ENCODE assay signal across 19 cellular contexts in genomic region chr18:70245941-70246537, GRCh38. TPM values are rescaled to one million over a fixed set of nuclear protein-coding genes. Genes with fewer than 3 reads are reported as not detected.
DNase-seq lines count a peak whose midpoint lies in the region; ATAC-seq lines count a peak whose summit lies in the region.
"Had no signal": no experiment of that assay in that cellular context is flagged by ENCODE, and none has a peak within 500 bp of the region (broad histone marks: within the 10 kb centered on the region; RNA-seq: fewer than 3 reads in every experiment).

No MANE protein-coding gene starts in this region.

- no peak overlapping the region for H4K8ac ChIP-seq in neuronal stem cell (ENCODE audit: low read depth, low read length)

- no peak overlapping the region for H3K14ac ChIP-seq in neuronal stem cell (ENCODE audit: low read length)

- no peak overlapping the region for H3K4me2 ChIP-seq in neuronal stem cell (ENCODE audit: insufficient read depth, low read length, poor library complexity, severe bottlenecking)

- H3K4me1 ChIP-seq in neuronal stem cell (ENCODE audit: control insufficient read depth in 2 of 2, insufficient read depth in 1 of 2, low read depth in 1 of 2, low read length in 2 of 2), result peaks cover 0 to 2% of the 10 kb centered on the region in 2 donors

- H3K23ac ChIP-seq in neuronal stem cell (ENCODE audit: low read depth, low read length, poor library complexity), result no peak overlapping the region

- no peak overlapping the region for H3K27ac ChIP-seq in neuronal stem cell (replicated peaks; ENCODE audit: low read length)
- H3K27ac ChIP-seq: gastroesophageal sphincter had no signal

- no peak overlapping the region for H2BK120ac ChIP-seq in neuronal stem cell (ENCODE audit: low read depth, low read length)

- H2AFZ ChIP-seq in neuronal stem cell (ENCODE audit: low read length), result peak overlapping the region; percentile 81

- H3K4ac ChIP-seq in neuronal stem cell (ENCODE audit: low read length), result no peak overlapping the region

- no CpG with 5 or more reads among the region's 5 CpGs for WGBS in neuronal stem cell (ENCODE audit: extremely low coverage in 2 of 2, insufficient read length in 2 of 2, insufficient replicate concordance in 1 of 2), 2 donors

- DNase-seq in Ammon's horn (ENCODE audit: low spot score) (peak; percentile 46), NCI-H82 treated with DMSO at 0.1 percent for 48 hours (lab: John Stamatoyannopoulos, UW; ENCODE audit: unreplicated experiment) (peak; percentile 8), dermis blood vessel endothelial cell (peak; percentile 26), neuronal stem cell (ENCODE audit: low spot score) (no peak), NCI-H2196 treated with DMSO at 0.1 percent for 48 hours (lab: John Stamatoyannopoulos, UW; ENCODE audit: unreplicated experiment) (no peak), DMS79 (lab: John Stamatoyannopoulos, UW) (no peak)
- DNase-seq in activated CD4-positive, alpha-beta T cell treated with anti-CD3 and anti-CD28 coated beads for 1 hour, result no peak
- DNase-seq: activated CD4-positive, alpha-beta T cell treated with anti-CD3 and anti-CD28 coated beads, Interleukin-2, amount 10 ng/mL, durations not matched to agents 24 days and 14 days; activated T-cell treated with anti-CD3 and anti-CD28 coated beads, Interleukin-2, amount 50 U/mL, for 4 hours; COR-L47; endodermal cell; NCI-H2171; occipital lobe; SHP77; stimulated activated CD4-positive, alpha-beta T cell treated with anti-CD3 and anti-CD28 coated beads, Interleukin-12 subunit alpha, Interleukin-12 subunit beta, amount 100 ng/mL, for 4 hours; stimulated activated naive CD4-positive, alpha-beta T cell had no signal

- H2BK5ac ChIP-seq in neuronal stem cell (ENCODE audit: low read length), result no peak overlapping the region

- no peak overlapping the region for H2BK15ac ChIP-seq in neuronal stem cell (ENCODE audit: low read length)

- H4K91ac ChIP-seq in neuronal stem cell (ENCODE audit: low read depth, low read length, poor library complexity), result no peak overlapping the region

- no peaks in the 10 kb centered on the region for H3K79me1 ChIP-seq in neuronal stem cell (ENCODE audit: low read depth, low read length)

- no peak overlapping the region for H3K18ac ChIP-seq in neuronal stem cell (ENCODE audit: low read length)

- no peaks in the 10 kb centered on the region for H3K9me3 ChIP-seq in neuronal stem cell (replicated peaks in 1 of 2; ENCODE audit: control insufficient read depth in 2 of 2, insufficient read depth in 1 of 2, low read depth in 1 of 2, low read length in 2 of 2)
- H3K9me3 ChIP-seq: gastroesophageal sphincter had no signal

- H3K27me3 ChIP-seq in neuronal stem cell (ENCODE audit: control insufficient read depth in 3 of 3, insufficient read depth in 3 of 3, low read depth in 1 of 3, low read length in 3 of 3), result no peaks in the 10 kb centered on the region
- H3K27me3 ChIP-seq: gastroesophageal sphincter had no signal

- no peak overlapping the region for H3K4me3 ChIP-seq in neuronal stem cell (ENCODE audit: low read length in 2 of 2)
- H3K4me3 ChIP-seq: gastroesophageal sphincter had no signal

- H2AK5ac ChIP-seq in neuronal stem cell (ENCODE audit: low read depth, low read length), result no peak overlapping the region

- no peak overlapping the region for H2BK12ac ChIP-seq in neuronal stem cell (ENCODE audit: low read length)

- H3K9ac ChIP-seq in neuronal stem cell (ENCODE audit: low read depth, low read length, poor library complexity), result no peak overlapping the region

- H3K36me3 ChIP-seq in neuronal stem cell (replicated peaks in 1 of 2; ENCODE audit: control insufficient read depth in 2 of 2, insufficient read depth in 2 of 2, low read length in 2 of 2), result no peaks in the 10 kb centered on the region
- H3K36me3 ChIP-seq: gastroesophageal sphincter had no signal

- no peak for ATAC-seq in GM21367 (IDR thresholded peaks at IDR 0.05; ENCODE audit: unreplicated experiment)
- ATAC-seq: activated T-cell treated with anti-CD3 and anti-CD28 coated beads, Interleukin-2, amount 50 U/mL, for 4 hours; gastroesophageal sphincter; HCT116 had no signal

RNA-seq across cellular contexts. Expression of gene RTTN, which starts 40.6 kb away (rescaled TPM):
- 13.1 and 23.9 TPM in 2 replicates for total RNA-seq in dermis blood vessel endothelial cell
- polyA plus RNA-seq in neuronal stem cell (2013, experiment 1 of 2), result 12.5 TPM
- 13.5 TPM for polyA plus RNA-seq in neuronal stem cell (2013, experiment 2 of 2)

RNA-seq across cellular contexts. Expression of gene SOCS6, which starts 42.8 kb away (rescaled TPM):
- total RNA-seq in dermis blood vessel endothelial cell, result 36.6 and 42.3 TPM in 2 replicates
- polyA plus RNA-seq in neuronal stem cell (2013, experiment 1 of 2), result 15.3 TPM
- polyA plus RNA-seq in neuronal stem cell (2013, experiment 2 of 2), result 15.5 TPM

Comparison
In these comparisons a context has a peak if more than half of its experiments do, and no peak if none do; other contexts are left out.
1. DNase-seq: peak in Ammon's horn (single experiment), NCI-H82 treated with DMSO at 0.1 percent for 48 hours (single experiment) and dermis blood vessel endothelial cell (single experiment); none in neuronal stem cell (single experiment), NCI-H2196 treated with DMSO at 0.1 percent for 48 hours (single experiment), DMS79 (single experiment) and activated CD4-positive, alpha-beta T cell treated with anti-CD3 and anti-CD28 coated beads for 1 hour (single experiment).